In the genomic region with DNA sequence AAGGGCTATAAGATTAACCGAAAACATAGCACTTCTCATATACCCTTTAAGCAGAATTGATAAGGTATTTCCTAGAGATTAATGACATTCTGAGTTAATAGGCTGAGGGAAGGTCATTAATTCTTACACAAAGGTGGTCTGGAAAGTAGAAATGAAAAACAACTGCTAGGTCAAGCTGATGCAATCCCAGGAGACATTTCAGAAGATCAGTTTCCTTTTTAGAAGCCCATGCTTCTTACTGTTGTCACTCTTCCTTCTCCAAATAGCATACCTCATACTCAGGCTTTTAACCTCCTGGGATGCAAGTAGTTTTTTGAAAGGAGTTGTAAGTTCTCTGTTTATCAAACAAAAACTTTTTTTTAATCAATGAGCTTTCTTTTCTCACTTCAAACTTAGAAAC, we compare ENCODE assay signal across 8 cellular contexts. TPM values are rescaled to one million over a fixed set of nuclear protein-coding genes. Genes with fewer than 3 reads are reported as not detected.
DNase-seq lines count a peak whose midpoint lies in the region; ATAC-seq, FAIRE-seq and TF ChIP-seq lines count a peak whose summit lies in the region.

No MANE protein-coding gene starts in this region.

- H4K12ac ChIP-seq in trophoblast cell (ENCODE audit: low read depth, low read length): no peak overlapping the region

- POLR2A ChIA-PET in GM12878 (lab: Charles Lee): no interaction called here

- no peak overlapping the region for H3K4ac ChIP-seq in trophoblast cell (ENCODE audit: low read depth, low read length)

- no peak overlapping the region for H2BK120ac ChIP-seq in trophoblast cell (ENCODE audit: insufficient read depth, low read length, poor library complexity)

- RAD21 ChIA-PET in GM12878 (lab: Charles Lee; ENCODE audit: unreplicated experiment): interaction anchor here (0.6 to 2.1 kb wide), 3 partner anchors 154 to 261 kb away, joined by 4 to 5 read pairs (median 4); no protein-coding TSS in a partner anchor

- H3K79me1 ChIP-seq in trophoblast cell (ENCODE audit: low read length): no peaks in the 10 kb centered on the region

- H3K27me3 ChIP-seq in BLaER1 treated with 17β-estradiol and CSF1 and Interleukin-3, amounts not matched to agents 10 nM and 100 nM: no peaks in the 10 kb centered on the region
- no peaks in the 10 kb centered on the region for H3K27me3 ChIP-seq in GM12878 (replicated peaks in 1 of 2; ENCODE audit: control insufficient read depth in 2 of 2, insufficient read depth in 2 of 2, low read length in 1 of 2)
- H3K27me3 ChIP-seq in trophoblast cell (ENCODE audit: insufficient read depth, low read length): no peaks in the 10 kb centered on the region

- BruUV-seq in GM12878 (replicated peaks; lab: Mats Ljungman, UMichigan): no TSS peak

- intact Hi-C loops in GM12878 (cut with micrococcal nuclease; ENCODE audit: unreplicated experiment): no loop called here

- no peak overlapping the region for H3K18ac ChIP-seq in trophoblast cell (ENCODE audit: low read length)

- H4K91ac ChIP-seq in trophoblast cell (ENCODE audit: low read depth, low read length): no peak overlapping the region

- TF ChIP-seq CTCF in GM12878 (IDR thresholded peaks at IDR 0.05 in 2 of 3, conservative IDR thresholded peaks at IDR 0.05 in 1 of 3; ENCODE audit: control insufficient read depth in 2 of 3, extremely low read depth in 1 of 3, insufficient read depth in 1 of 3, low read depth in 3 of 3, low read length in 3 of 3): no peak

- SMC1A ChIA-PET in GM12878 (lab: Charles Lee; ENCODE audit: uncharacterized antibody, unreplicated experiment): interaction anchor here (1.0 to 4.8 kb wide), 6 partner anchors 16 to 273 kb away, joined by 3 to 27 read pairs (median 3); no protein-coding TSS in a partner anchor

- no peak for TF ChIP-seq EP300 in GM12878 (IDR thresholded peaks at IDR 0.05; ENCODE audit: borderline replicate concordance in 1 of 2, control insufficient read depth in 1 of 2, low read depth in 2 of 2, low read length in 2 of 2)

- no peak overlapping the region for H3K4me3 ChIP-seq in BLaER1 treated with 17β-estradiol and CSF1 and Interleukin-3, amounts not matched to agents 10 nM and 100 nM
- H3K4me3 ChIP-seq in GM12878: no peak overlapping the region
- H3K4me3 ChIP-seq in trophoblast cell (ENCODE audit: low read depth, low read length): no peak overlapping the region

- H3K79me2 ChIP-seq in GM12878 (ENCODE audit: control insufficient read depth, insufficient read depth, low read length) (no peaks in the 10 kb centered on the region), trophoblast cell (ENCODE audit: control insufficient read depth, insufficient read depth, low read length, poor library complexity) (peaks cover 1% of the 10 kb centered on the region)

- no peak overlapping the region for H3K9ac ChIP-seq in BLaER1 treated with 17β-estradiol and CSF1 and Interleukin-3, amounts not matched to agents 10 nM and 100 nM
- no peak overlapping the region; the same call in 1 of the 2 replicates for H3K9ac ChIP-seq in GM12878 (ENCODE audit: control insufficient read depth, insufficient read depth, low read length)
- H3K9ac ChIP-seq in trophoblast cell (ENCODE audit: low read length): no peak overlapping the region

- in situ Hi-C loops in GM12878 (cut with MboI): no loop called here

- DNase-seq in GM12878 (ENCODE audit: low read depth, low spot score) (no peak), NCI-H1417 (lab: John Stamatoyannopoulos, UW) (no peak), AG20443 (ENCODE audit: low spot score) (no peak), trophoblast cell (no peak)

- WGBS in GM12878 (ENCODE audit: insufficient coverage, insufficient replicate concordance, low lambda C conversion rate, missing lambda C conversion rate): 6% methylated on average over 1 of the region's 1 CpG
- no CpG with 5 or more reads among the region's 1 CpG for WGBS in trophoblast cell (ENCODE audit: extremely low coverage, insufficient coverage, insufficient read length)

- H2AK5ac ChIP-seq in trophoblast cell (ENCODE audit: low read length): no peak overlapping the region

- ATAC-seq in GM19455 (IDR thresholded peaks at IDR 0.05; ENCODE audit: unreplicated experiment): peak; percentile 35
- ATAC-seq in HG03520 (IDR thresholded peaks at IDR 0.05; ENCODE audit: unreplicated experiment): peak; percentile 27
- peak; percentile 37 for ATAC-seq in GM12878
- ATAC-seq in HG02840 (IDR thresholded peaks at IDR 0.05; ENCODE audit: low FRiP score, unreplicated experiment): no peak

- peak; percentile 61 for FAIRE-seq in GM12878 (lab: Jason Lieb, UNC)

- H3K9me3 ChIP-seq in BLaER1 treated with 17β-estradiol and CSF1 and Interleukin-3, amounts not matched to agents 10 nM and 100 nM (replicated peaks in 1 of 11): peaks cover 0 to 8% (median 4%) of the 10 kb centered on the region in 11 experiments; a peak in 7 of 22 replicates
- H3K9me3 ChIP-seq in GM12878 (replicated peaks; ENCODE audit: control insufficient read depth, insufficient read depth, low read length) (no peaks in the 10 kb centered on the region; the same call in 2 of the 3 replicates), trophoblast cell (ENCODE audit: insufficient read depth, low read depth, low read length) (no peaks in the 10 kb centered on the region)

- peaks cover 16 to 46% (median 40%) of the 10 kb centered on the region in 10 experiments for H3K4me1 ChIP-seq in BLaER1 treated with 17β-estradiol and CSF1 and Interleukin-3, amounts not matched to agents 10 nM and 100 nM
- H3K4me1 ChIP-seq in GM12878 (ENCODE audit: control insufficient read depth, insufficient read depth, low read length) (peaks cover 33% of the 10 kb centered on the region), trophoblast cell (ENCODE audit: control insufficient read depth in 1 of 2, insufficient read depth in 2 of 2, low read length in 2 of 2) (peaks cover 2 to 5% of the 10 kb centered on the region in 2 experiments)

- no peak overlapping the region for H3K14ac ChIP-seq in trophoblast cell (ENCODE audit: low read length)

- no peak overlapping the region for H3K23ac ChIP-seq in trophoblast cell (ENCODE audit: low read length)

- H3K4me2 ChIP-seq in BLaER1 treated with 17β-estradiol and CSF1 and Interleukin-3, amounts not matched to agents 10 nM and 100 nM: peak overlapping the region; percentile 35 to 70 (median 64); a peak in 21 of 22 replicates
- H3K4me2 ChIP-seq in GM12878 (ENCODE audit: control insufficient read depth, insufficient read depth): peak overlapping the region; percentile 46; the same call in 1 of the 2 replicates
- H3K4me2 ChIP-seq in trophoblast cell (ENCODE audit: low read length): no peak overlapping the region

- H4K20me1 ChIP-seq in BLaER1 treated with 17β-estradiol and CSF1 and Interleukin-3, amounts not matched to agents 10 nM and 100 nM: no peaks in the 10 kb centered on the region; a peak in 1 of 22 replicates
- H4K20me1 ChIP-seq in GM12878 (ENCODE audit: control insufficient read depth, insufficient read depth): no peaks in the 10 kb centered on the region

- CTCF ChIA-PET in GM12878 (lab: Yijun Ruan, JAX): interaction anchor here (0.6 to 3.7 kb wide), 7 partner anchors 15 to 675 kb away, joined by 3 to 15 read pairs (median 4); no protein-coding TSS in a partner anchor

- H2BK5ac ChIP-seq in trophoblast cell (ENCODE audit: low read depth, low read length, poor library complexity): no peak overlapping the region

- no peak for TF ChIP-seq POLR2A in GM12878 (IDR thresholded peaks at IDR 0.05; ENCODE audit: low read depth, low read length)

- no peak for TF ChIP-seq RAD21 in GM12878 (IDR thresholded peaks at IDR 0.05; ENCODE audit: insufficient read depth, low read depth, low read length)

- H3K36me3 ChIP-seq in BLaER1 treated with 17β-estradiol and CSF1 and Interleukin-3, amounts not matched to agents 10 nM and 100 nM: peaks cover 0 to 10% (median 0%) of the 10 kb centered on the region in 11 experiments; a peak in 2 of 22 replicates
- no peaks in the 10 kb centered on the region for H3K36me3 ChIP-seq in GM12878 (ENCODE audit: control insufficient read depth in 2 of 2, insufficient read depth in 2 of 2, low read length in 1 of 2)
- H3K36me3 ChIP-seq in trophoblast cell (ENCODE audit: control insufficient read depth in 1 of 2, insufficient read depth in 2 of 2, low read length in 2 of 2): no peaks in the 10 kb centered on the region

- H2BK12ac ChIP-seq in trophoblast cell (ENCODE audit: low read length): no peak overlapping the region

- H4K8ac ChIP-seq in trophoblast cell (ENCODE audit: low read depth, low read length): no peak overlapping the region

- peak overlapping the region; percentile 3 to 64 (median 47); a peak in 17 of 22 replicates for H3K27ac ChIP-seq in BLaER1 treated with 17β-estradiol and CSF1 and Interleukin-3, amounts not matched to agents 10 nM and 100 nM
- H3K27ac ChIP-seq in GM12878 (ENCODE audit: control insufficient read depth, insufficient read depth): peak overlapping the region; percentile 75
- no peak overlapping the region for H3K27ac ChIP-seq in trophoblast cell (ENCODE audit: low read depth, low read length)

- H2AFZ ChIP-seq in GM12878 (ENCODE audit: control insufficient read depth, low read depth, low read length) (peak overlapping the region; percentile 52), trophoblast cell (ENCODE audit: insufficient read depth, low read length, poor library complexity) (no peak overlapping the region)

TF ChIP-seq in GM12878, 131 proteins besides CTCF, POLR2A, EP300 and RAD21 (continues in another document):
- TF ChIP-seq NFIC (IDR thresholded peaks at IDR 0.05; ENCODE audit: low read depth, low read length) (0 out of 2 replicates have a peak, but pooled peaks have one; percentile 16), BHLHE40 (IDR thresholded peaks at IDR 0.05; ENCODE audit: borderline replicate concordance in 1 of 2, low read depth in 2 of 2, low read length in 1 of 2) (no peak), MEF2B (IDR thresholded peaks at IDR 0.05; ENCODE audit: partially characterized antibody, poor library complexity, severe bottlenecking) (peak; percentile 25)

RNA-seq across cellular contexts. Expression of gene FILIP1L, which starts 8.8 kb away (rescaled TPM):
- total RNA-seq in GM12878 (2013; cell fraction: nucleolus; rRNA removed): 3.3 and 3.4 TPM in 2 replicates
- total RNA-seq in GM12878 (2014; rRNA removed): 3.6 and 4.6 TPM in 2 replicates
- total RNA-seq in GM12878 (2014; rRNA removed; fragmentation: Illumina TruSeq; extraction: Trizol): 5.0 and 5.7 TPM in 2 replicates
- 3.3 and 3.4 TPM in 2 replicates for total RNA-seq in GM12878 (2021)
- 1.2 TPM for polyA plus RNA-seq in GM12878 (2011; ENCODE audit: low read depth)
- 0.24 and 0.36 TPM in 2 replicates for polyA plus RNA-seq in GM12878 (2011; rRNA removed)
- 0.19 and 0.43 TPM in 2 replicates for polyA plus RNA-seq in GM12878 (2011; cell fraction: cytosol; rRNA removed)
- polyA plus RNA-seq in GM12878 (2011; cell fraction: nucleus; rRNA removed): 0.26 and 1.3 TPM in 2 replicates
- polyA plus RNA-seq in GM12878 (2012): 1.5 and 1.6 TPM in 2 replicates
- 6.1 and 9.7 TPM in 2 replicates for polyA plus RNA-seq in GM12878 (2014; fragmentation: Illumina TruSeq; extraction: Trizol)
- 1 to 10 TPM; 1.3 to 1.7 TPM for polyA plus RNA-seq in GM12878 (2014; fragmentation: Nextera tagmentation; extraction: Ambion mirVana)
- polyA plus RNA-seq in GM12878 (2014; rRNA removed): 2.4 and 3.8 TPM in 2 replicates
- polyA plus RNA-seq in GM12878 (2016; fragmentation: Nextera tagmentation; extraction: Ambion mirVana): 1 to 10 TPM; 3.3 to 4.6 TPM
- polyA minus RNA-seq in GM12878 (2011; rRNA and poly(A)+ RNA removed): 0.21 and 0.44 TPM in 2 replicates
- polyA minus RNA-seq in GM12878 (2011; cell fraction: cytosol; rRNA and poly(A)+ RNA removed): not detected in 2 replicates
- polyA minus RNA-seq in GM12878 (2011; cell fraction: nucleus; rRNA and poly(A)+ RNA removed): 0.19 and 0.36 TPM in 2 replicates
- 30.8 and 31.7 TPM in 2 replicates for polyA plus RNA-seq in trophoblast cell (2013)
